Comparison of ENCODE assay signal across 8 cellular contexts in the genomic region with DNA sequence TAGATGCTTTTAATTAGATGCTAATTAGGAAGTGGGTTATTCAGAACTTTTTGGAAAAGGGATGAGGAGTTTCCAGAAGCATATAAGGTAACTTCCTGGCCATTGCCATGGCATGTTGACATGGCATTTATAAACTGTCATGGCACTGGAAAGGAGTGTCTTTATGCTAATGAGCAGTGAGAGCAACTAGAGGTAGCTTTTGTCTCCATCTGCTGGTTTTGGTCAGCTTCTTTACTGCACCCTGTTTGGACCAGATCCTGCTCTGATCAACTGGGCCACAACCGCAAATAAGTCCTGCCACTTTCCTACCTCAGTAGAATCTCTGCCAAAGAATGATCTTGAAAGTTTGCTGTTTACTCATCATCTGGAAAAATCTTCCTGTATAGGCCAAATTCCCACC.
A peak's percentile ranks its signal among the peaks of the same experiment; 100 is the strongest.
DNase-seq lines count a peak whose midpoint lies in the region; ATAC-seq, FAIRE-seq and TF ChIP-seq lines count a peak whose summit lies in the region.
"Not testable (repeated sequence)": the region's sequence is repeated elsewhere in the genome, so short reads cannot be mapped to it uniquely, and the experiment has no call there.

No MANE protein-coding gene starts in this region.

- not testable (repeated sequence) for H3K9me3 Mint-ChIP-seq in activated T-cell treated with anti-CD3 and anti-CD28 coated beads, Interleukin-2, amount 50 U/mL, for 4 hours; stimulated activated effector memory CD8-positive, alpha-beta T cell treated with anti-CD3 and anti-CD28 coated beads, Interleukin-12 subunit alpha, Interleukin-12 subunit beta, amount 100 ng/mL, for 72 hours

- H3K4me2 ChIP-seq in endothelial cell of umbilical vein (ENCODE audit: insufficient read depth, low read length) = not testable (repeated sequence)

- not testable (repeated sequence) for TF ChIP-seq POLR2A in endothelial cell of umbilical vein (IDR thresholded peaks at IDR 0.05; ENCODE audit: low read depth, low read length)

- not testable (repeated sequence) for H4K20me1 ChIP-seq in endothelial cell of umbilical vein (replicated peaks; ENCODE audit: control insufficient read depth, extremely low read depth, insufficient read depth, low read length)

- CTCF ChIA-PET in endothelial cell of umbilical vein (lab: Charles Lee) = not testable (repeated sequence)

- not testable (repeated sequence) for H2AFZ ChIP-seq in endothelial cell of umbilical vein (ENCODE audit: low read depth, low read length)

- not testable (repeated sequence) for H3K36me3 Mint-ChIP-seq in T-helper 17 cell (ENCODE audit: low read depth); activated T-cell treated with anti-CD3 and anti-CD28 coated beads, Interleukin-2, amount 50 U/mL, for 4 hours (ENCODE audit: insufficient read depth); stimulated activated effector memory CD8-positive, alpha-beta T cell treated with anti-CD3 and anti-CD28 coated beads, Interleukin-12 subunit alpha, Interleukin-12 subunit beta, amount 100 ng/mL, for 72 hours

- POLR2A ChIA-PET in endothelial cell of umbilical vein (lab: Charles Lee) = not testable (repeated sequence)

- H3K4me1 Mint-ChIP-seq in T-helper 17 cell; activated T-cell treated with anti-CD3 and anti-CD28 coated beads, Interleukin-2, amount 50 U/mL, for 4 hours (ENCODE audit: low read depth); stimulated activated effector memory CD8-positive, alpha-beta T cell treated with anti-CD3 and anti-CD28 coated beads, Interleukin-12 subunit alpha, Interleukin-12 subunit beta, amount 100 ng/mL, for 72 hours: not testable (repeated sequence)

- not testable (repeated sequence) for H3K9me1 ChIP-seq in endothelial cell of umbilical vein (replicated peaks; ENCODE audit: control insufficient read depth, extremely low read depth, insufficient read depth, low read length)

- not testable (repeated sequence) for H3K4me1 ChIP-seq in endothelial cell of umbilical vein (ENCODE audit: control insufficient read depth, extremely low read depth, insufficient read depth, low read length); lung (ENCODE audit: control insufficient read depth in 2 of 2, insufficient read depth in 2 of 2, low read length in 2 of 2)

- TF ChIP-seq CTCF in C4-2B (conservative IDR thresholded peaks at IDR 0.05) = peak; percentile 30
- TF ChIP-seq CTCF in endothelial cell of umbilical vein (IDR thresholded peaks at IDR 0.05; ENCODE audit: extremely low read depth in 1 of 2, insufficient read depth in 1 of 2, low read depth in 1 of 2, low read length in 2 of 2); lung (IDR thresholded peaks at IDR 0.05; ENCODE audit: control extremely low read depth, extremely low read depth): not testable (repeated sequence)

- not testable (repeated sequence) for H3K36me3 ChIP-seq in endothelial cell of umbilical vein (ENCODE audit: control insufficient read depth in 2 of 2, extremely low read depth in 1 of 2, insufficient read depth in 2 of 2, low read length in 2 of 2); lung (ENCODE audit: control insufficient read depth in 2 of 2, insufficient read depth in 2 of 2, low read length in 2 of 2)

- not testable (repeated sequence) for H3K27me3 ChIP-seq in endothelial cell of umbilical vein (ENCODE audit: control insufficient read depth in 2 of 2, insufficient read depth in 2 of 2, low read length in 2 of 2); lung (ENCODE audit: control insufficient read depth, insufficient read depth)

- H3K4me3 ChIP-seq in endothelial cell of umbilical vein (replicated peaks in 1 of 3; ENCODE audit: insufficient read depth in 1 of 3, low read depth in 1 of 3, low read length in 3 of 3); lung: not testable (repeated sequence)

- intact Hi-C loops in endothelial cell of umbilical vein (cut with micrococcal nuclease) = not testable (repeated sequence)

- not testable (repeated sequence) for H3K79me2 ChIP-seq in endothelial cell of umbilical vein (ENCODE audit: control insufficient read depth, insufficient read depth, low read length)

- H3K9me3 ChIP-seq in T-helper 17 cell (ENCODE audit: control insufficient read depth, low read length, poor library complexity, severe bottlenecking); endothelial cell of umbilical vein (replicated peaks; ENCODE audit: control insufficient read depth, insufficient read depth, low read length); lung (ENCODE audit: control insufficient read depth in 2 of 2, insufficient read depth in 1 of 2, low read length in 1 of 2): not testable (repeated sequence)

- peak; percentile 43 for ATAC-seq in GM18870 (IDR thresholded peaks at IDR 0.05; ENCODE audit: unreplicated experiment)
- ATAC-seq in HG03342 (IDR thresholded peaks at IDR 0.05; ENCODE audit: unreplicated experiment) = peak; percentile 47
- ATAC-seq in T-helper 17 cell = peak; percentile 84
- ATAC-seq in activated T-cell treated with anti-CD3 and anti-CD28 coated beads, Interleukin-2, amount 50 U/mL, for 4 hours = peak; percentile 60 to 67
- peak; percentile 58 for ATAC-seq in lung (ENCODE audit: insufficient read depth, low FRiP score)
- ATAC-seq in stimulated activated effector memory CD8-positive, alpha-beta T cell treated with anti-CD3 and anti-CD28 coated beads, Interleukin-12 subunit alpha, Interleukin-12 subunit beta, amount 100 ng/mL, for 72 hours = peak; percentile 72

- not testable (repeated sequence) for H3K9ac ChIP-seq in endothelial cell of umbilical vein (replicated peaks; ENCODE audit: extremely low read depth, insufficient read depth, low read length)

- not testable (repeated sequence) for DNase-seq in T-helper 17 cell; activated T-cell treated with anti-CD3 and anti-CD28 coated beads, Interleukin-2, amount 50 U/mL, for 4 hours; endothelial cell of umbilical vein (ENCODE audit: low read depth, low spot score); lung (ENCODE audit: low spot score); stimulated activated effector memory CD8-positive, alpha-beta T cell treated with anti-CD3 and anti-CD28 coated beads, Interleukin-12 subunit alpha, Interleukin-12 subunit beta, amount 100 ng/mL, for 72 hours (ENCODE audit: low spot score in 2 of 2)

- not testable (repeated sequence) for H3K27me3 Mint-ChIP-seq in T-helper 17 cell; activated T-cell treated with anti-CD3 and anti-CD28 coated beads, Interleukin-2, amount 50 U/mL, for 4 hours (ENCODE audit: low read depth)

- BruUV-seq in endothelial cell of umbilical vein (replicated peaks; lab: Mats Ljungman, UMichigan) = not testable (repeated sequence)

- not testable (repeated sequence) for H3K4me3 Mint-ChIP-seq in T-helper 17 cell; activated T-cell treated with anti-CD3 and anti-CD28 coated beads, Interleukin-2, amount 50 U/mL, for 4 hours; stimulated activated effector memory CD8-positive, alpha-beta T cell treated with anti-CD3 and anti-CD28 coated beads, Interleukin-12 subunit alpha, Interleukin-12 subunit beta, amount 100 ng/mL, for 72 hours

- no CpG with 5 or more reads among the region's 1 CpG for WGBS in lung, 2 donors

- H3K27ac Mint-ChIP-seq in T-helper 17 cell; stimulated activated effector memory CD8-positive, alpha-beta T cell treated with anti-CD3 and anti-CD28 coated beads, Interleukin-12 subunit alpha, Interleukin-12 subunit beta, amount 100 ng/mL, for 72 hours: not testable (repeated sequence)

- peak; percentile 88 for FAIRE-seq in endothelial cell of umbilical vein (lab: Jason Lieb, UNC)

- not testable (repeated sequence) for H3K27ac ChIP-seq in C4-2B; endothelial cell of umbilical vein (ENCODE audit: insufficient read depth, low read depth, low read length); lung (ENCODE audit: low read depth in 1 of 2, low read length in 1 of 2)

- dilution Hi-C loops in endothelial cell of umbilical vein (cut with MboI; ENCODE audit: extremely low pct_ligation_motif_present, low sequenced_read_pairs) = not testable (repeated sequence)
